8 cellular contexts compared by ENCODE assay signal in the genomic region with DNA sequence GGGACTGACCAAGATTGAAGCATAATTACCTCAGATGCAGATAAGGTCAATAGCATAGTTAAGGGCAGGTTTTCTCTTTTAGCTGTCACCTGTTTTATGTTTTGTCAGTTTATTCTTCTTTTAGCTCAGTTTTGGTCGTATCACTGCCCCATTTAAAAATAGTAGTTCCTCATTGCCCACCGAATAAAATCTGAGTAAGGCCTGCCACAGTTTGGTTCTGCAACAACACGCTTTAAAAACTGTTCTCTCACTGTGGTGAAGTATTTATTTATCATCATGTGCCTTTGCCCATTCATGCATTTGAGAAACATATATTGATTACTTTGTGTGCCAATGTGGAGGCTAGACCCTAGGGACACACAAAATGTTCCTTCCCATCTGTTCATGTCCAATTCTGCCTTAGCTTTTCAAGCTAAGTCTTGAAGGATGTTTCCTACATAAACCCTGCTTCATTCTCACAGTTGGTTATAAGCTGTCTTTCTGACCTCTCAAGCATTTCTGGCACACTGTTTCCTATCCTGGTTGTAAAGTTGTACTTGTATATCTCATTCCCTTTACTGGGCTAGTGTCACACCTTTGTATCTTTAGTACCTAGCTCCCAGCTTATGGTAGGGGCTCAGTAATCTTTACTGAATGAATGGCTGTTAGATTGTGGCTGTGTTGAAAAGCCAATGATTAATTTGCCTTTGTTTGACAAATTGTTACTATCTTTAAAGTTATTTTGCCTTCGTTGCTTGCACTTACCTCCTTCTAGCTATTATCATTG. TPM values are rescaled to one million over a fixed set of nuclear protein-coding genes. Genes with fewer than 3 reads are reported as not detected.
A peak's percentile ranks its signal among the peaks of the same experiment; 100 is the strongest.
DNase-seq lines count a peak whose midpoint lies in the region; ATAC-seq and TF ChIP-seq lines count a peak whose summit lies in the region.

No MANE protein-coding gene starts in this region.

- in situ Hi-C loops in Panc1 (cut with HindIII; ENCODE audit: low pct_unique_long_range_greater_than_20kb, low sequenced_read_pairs) = no loop called here

- H3K27ac ChIP-seq in Panc1 (ENCODE audit: low read length) (peak overlapping the region; percentile 80), foreskin keratinocyte (peak overlapping the region; percentile 55)

- DNase-seq in activated T-cell treated with anti-CD3 and anti-CD28 coated beads, Interleukin-2, amount 50 U/mL, for 4 hours = no peak
- DNase-seq in activated T-cell treated with anti-CD3 and anti-CD28 coated beads, Interleukin-2, amount 50 U/mL, for 48 hours = no peak
- DNase-seq in Panc1 (ENCODE audit: low read depth, low spot score) (no peak), foreskin keratinocyte (no peak), NCI-H2081 (lab: John Stamatoyannopoulos, UW) (no peak), GDM1 (lab: John Stamatoyannopoulos, UW) (no peak)
- DNase-seq in stimulated activated naive CD8-positive, alpha-beta T cell treated with anti-CD3 and anti-CD28 coated beads, Interleukin-15, amount 100 ng/mL, for 72 hours = no peak

- H3K9me3 Mint-ChIP-seq in activated T-cell treated with anti-CD3 and anti-CD28 coated beads, Interleukin-2, amount 50 U/mL, for 4 hours = no peaks in the 10 kb centered on the region
- H3K9me3 Mint-ChIP-seq in stimulated activated naive CD8-positive, alpha-beta T cell treated with anti-CD3 and anti-CD28 coated beads, Interleukin-15, amount 100 ng/mL, for 72 hours = no peaks in the 10 kb centered on the region

- no peaks in the 10 kb centered on the region for H3K27me3 Mint-ChIP-seq in activated T-cell treated with anti-CD3 and anti-CD28 coated beads, Interleukin-2, amount 50 U/mL, for 4 hours (ENCODE audit: low read depth)
- H3K27me3 Mint-ChIP-seq in stimulated activated naive CD8-positive, alpha-beta T cell treated with anti-CD3 and anti-CD28 coated beads, Interleukin-15, amount 100 ng/mL, for 72 hours = no peaks in the 10 kb centered on the region

- peak overlapping the region; percentile 55 for H3K4me3 Mint-ChIP-seq in activated T-cell treated with anti-CD3 and anti-CD28 coated beads, Interleukin-2, amount 50 U/mL, for 4 hours
- peak overlapping the region; percentile 37 to 55 for H3K4me3 Mint-ChIP-seq in stimulated activated naive CD8-positive, alpha-beta T cell treated with anti-CD3 and anti-CD28 coated beads, Interleukin-15, amount 100 ng/mL, for 72 hours

- no peak overlapping the region for H3K4me3 ChIP-seq in Panc1 (ENCODE audit: low read depth in 2 of 2, low read length in 2 of 2)

- H3K27ac Mint-ChIP-seq in stimulated activated naive CD8-positive, alpha-beta T cell treated with anti-CD3 and anti-CD28 coated beads, Interleukin-15, amount 100 ng/mL, for 72 hours = peak overlapping the region in 1 of 2 donors; percentile 69

- H3K27me3 ChIP-seq in Panc1 (ENCODE audit: control insufficient read depth, insufficient read depth, low read length) (no peaks in the 10 kb centered on the region), foreskin keratinocyte (no peaks in the 10 kb centered on the region)

- peaks cover 82% of the 10 kb centered on the region for H3K4me1 Mint-ChIP-seq in activated T-cell treated with anti-CD3 and anti-CD28 coated beads, Interleukin-2, amount 50 U/mL, for 4 hours (ENCODE audit: low read depth)
- H3K4me1 Mint-ChIP-seq in stimulated activated naive CD8-positive, alpha-beta T cell treated with anti-CD3 and anti-CD28 coated beads, Interleukin-15, amount 100 ng/mL, for 72 hours = peaks cover 90% of the 10 kb centered on the region

- TF ChIP-seq CTCF in Panc1 (IDR thresholded peaks at IDR 0.05) = no peak
- no peak for TF ChIP-seq CTCF in foreskin keratinocyte (conservative IDR thresholded peaks at IDR 0.05)

- BruUV-seq in Panc1 (replicated peaks; lab: Mats Ljungman, UMichigan) = no TSS peak

- H3K36me3 ChIP-seq in Panc1 (ENCODE audit: control insufficient read depth, insufficient read depth, low read length) = no peaks in the 10 kb centered on the region

- intact Hi-C loops in Panc1 (cut with micrococcal nuclease; ENCODE audit: unreplicated experiment) = no loop called here

- no peak for ATAC-seq in activated T-cell treated with anti-CD3 and anti-CD28 coated beads, Interleukin-2, amount 50 U/mL, for 4 hours
- ATAC-seq in Panc1 (no peak), foreskin keratinocyte (no peak), HG03439 (IDR thresholded peaks at IDR 0.05; ENCODE audit: unreplicated experiment) (no peak)
- ATAC-seq in stimulated activated naive CD8-positive, alpha-beta T cell treated with anti-CD3 and anti-CD28 coated beads, Interleukin-15, amount 100 ng/mL, for 72 hours = no peak

- CTCF ChIA-PET in Panc1 (lab: Charles Lee) = interaction anchor here (1.3 kb wide), 1 partner anchor 74 kb away, joined by 5 read pairs; no protein-coding TSS in a partner anchor

- H3K9me3 ChIP-seq in Panc1 (ENCODE audit: control insufficient read depth, insufficient read depth, low read depth, low read length) = no peaks in the 10 kb centered on the region

- POLR2A ChIA-PET in Panc1 (lab: Charles Lee) = interaction anchor here (0.6 to 1.2 kb wide), 3 partner anchors 9 to 75 kb away, joined by 3 to 8 read pairs (median 3); no protein-coding TSS in a partner anchor

- H3K4me1 ChIP-seq in Panc1 (ENCODE audit: control insufficient read depth, insufficient read depth, low read length) (peaks cover 66% of the 10 kb centered on the region), foreskin keratinocyte (peaks cover 35% of the 10 kb centered on the region)

- peaks cover 8% of the 10 kb centered on the region for H3K36me3 Mint-ChIP-seq in activated T-cell treated with anti-CD3 and anti-CD28 coated beads, Interleukin-2, amount 50 U/mL, for 4 hours (ENCODE audit: insufficient read depth)

RNA-seq across cellular contexts. Expression of gene AKAP13, which starts 23.9 kb away (rescaled TPM):
- total RNA-seq in activated T-cell treated with anti-CD3 and anti-CD28 coated beads, Interleukin-2, amount 50 U/mL, for 4 hours = 10 to 100 TPM; 67.4 to 78.8 (median 77.0) TPM
- total RNA-seq in Panc1 (2021; ENCODE audit: unreplicated experiment) (94.2 TPM), foreskin keratinocyte (29.7 and 31.9 TPM in 2 replicates)
- 45.1 TPM for polyA plus RNA-seq in Panc1 (2012; ENCODE audit: insufficient read length)
- 7.7 and 8.5 TPM in 2 replicates for polyA plus RNA-seq in foreskin keratinocyte
